Comparison of ENCODE assay signal across 8 cellular contexts in genomic region chr1:27418326-27418761, GRCh38. TPM values are rescaled to one million over a fixed set of nuclear protein-coding genes. Genes with fewer than 3 reads are reported as not detected.
DNase-seq lines count a peak whose midpoint lies in the region; ATAC-seq lines count a peak whose summit lies in the region.

No MANE protein-coding gene starts in this region.

- no peak overlapping the region for H3K4me3 ChIP-seq in BLaER1
- H3K4me3 ChIP-seq in NT2/D1 (ENCODE audit: insufficient read length, low read depth), result no peak overlapping the region
- no peak overlapping the region for H3K4me3 ChIP-seq in skin epidermis

- H3K36me3 Mint-ChIP-seq in immature natural killer cell, result peaks cover 13 to 41% (median 19%) of the 10 kb centered on the region in 3 donors

- H3K4me1 ChIP-seq in BLaER1 (peaks cover 96% of the 10 kb centered on the region), NT2/D1 (ENCODE audit: insufficient read depth, insufficient read length) (no peaks in the 10 kb centered on the region)

- H3K9ac ChIP-seq in BLaER1 (peak overlapping the region; percentile 56), NT2/D1 (ENCODE audit: insufficient read length, low read depth) (peak overlapping the region; percentile 46)

- peak overlapping the region; percentile 18 for H3K27ac ChIP-seq in BLaER1
- H3K27ac ChIP-seq in skin epidermis, result peak overlapping the region in 18 of 21 experiments; percentile 19 to 80 (median 58)

- H3K4me2 ChIP-seq in BLaER1, result peak overlapping the region; percentile 80

- peaks cover 50 to 67% of the 10 kb centered on the region in 2 donors for H3K4me1 Mint-ChIP-seq in immature natural killer cell

- in situ Hi-C loops in KBM-7 (cut with MboI; ENCODE audit: low pct_unique_long_range_greater_than_20kb, low sequenced_read_pairs), result no loop called here

- H3K36me3 ChIP-seq in BLaER1, result peaks cover 67% of the 10 kb centered on the region
- peaks cover 50% of the 10 kb centered on the region for H3K36me3 ChIP-seq in NT2/D1 (ENCODE audit: insufficient read depth, insufficient read length, low read length)

- H3K9me3 Mint-ChIP-seq in immature natural killer cell, result no peaks in the 10 kb centered on the region

- peak overlapping the region; percentile 19 to 98 (median 84) for H3K27ac Mint-ChIP-seq in immature natural killer cell

- H3K27me3 ChIP-seq in BLaER1 (no peaks in the 10 kb centered on the region), NT2/D1 (ENCODE audit: insufficient read depth, insufficient read length) (no peaks in the 10 kb centered on the region)

- H3K27me3 Mint-ChIP-seq in immature natural killer cell (ENCODE audit: low read depth in 3 of 3), result peaks cover 0 to 5% (median 0%) of the 10 kb centered on the region in 3 donors

- H3K9me3 ChIP-seq in BLaER1, result no peaks in the 10 kb centered on the region
- H3K9me3 ChIP-seq in NT2/D1 (ENCODE audit: insufficient read depth, low read length), result no peaks in the 10 kb centered on the region

- DNase-seq in NT2/D1 (ENCODE audit: low read depth, low spot score) (no peak), astrocyte of the hippocampus (ENCODE audit: low read depth, low spot score) (peak; percentile 94), immature natural killer cell (peak; percentile 30 to 71 (median 44)), KBM-7 (no peak)

- H4K20me1 ChIP-seq in BLaER1, result peaks cover 68% of the 10 kb centered on the region

- ATAC-seq in GM21381 (IDR thresholded peaks at IDR 0.05; ENCODE audit: unreplicated experiment) (peak; percentile 72), HG03135 (IDR thresholded peaks at IDR 0.05; ENCODE audit: unreplicated experiment) (no peak)

- H3K4me3 Mint-ChIP-seq in immature natural killer cell, result peak overlapping the region in 2 of 5 donors; percentile 36 to 74

RNA-seq across cellular contexts. Expression of gene GPR3, which starts 25.9 kb away (rescaled TPM):
- not detected for polyA plus RNA-seq in immature natural killer cell

RNA-seq across cellular contexts. Expression of gene CD164L2, which starts 35.2 kb away (rescaled TPM):
- polyA plus RNA-seq in immature natural killer cell, result not detected

RNA-seq across cellular contexts. Expression of gene FCN3, which starts 43.7 kb away (rescaled TPM):
- polyA plus RNA-seq in immature natural killer cell, result not detected

RNA-seq across cellular contexts. Expression of gene MAP3K6, which starts 51.6 kb away (rescaled TPM):
- 1 to 10 TPM; 2.0 to 5.1 (median 3.6) TPM for polyA plus RNA-seq in immature natural killer cell

Comparison
In these comparisons a context has a peak if more than half of its experiments do, and no peak if none do; other contexts are left out.
1. DNase-seq: peak in astrocyte of the hippocampus (single experiment) and immature natural killer cell (3 of 3); none in NT2/D1 (single experiment) and KBM-7 (single experiment).